Comparison of ENCODE assay signal across 24 cellular contexts in genomic region chr9:2545881-2546490, GRCh38.
"Had no signal": no experiment of that assay in that cellular context is flagged by ENCODE, and none has a peak within 500 bp of the region (broad histone marks: within the 10 kb centered on the region; RNA-seq: fewer than 3 reads in every experiment).

No MANE protein-coding gene starts in this region.

- ATAC-seq: activated CD8-positive, alpha-beta memory T cell treated with anti-CD3 and anti-CD28 coated beads, Interleukin-2, amount 10 ng/mL, durations not matched to agents 7 days and 5 days; activated CD8-positive, alpha-beta T cell treated with anti-CD3 and anti-CD28 coated beads for 36 hours; activated naive CD8-positive, alpha-beta T cell treated with anti-CD3 and anti-CD28 coated beads, Interleukin-2, amount 50 U/mL, for 24 hours; naive thymus-derived CD8-positive, alpha-beta T cell; psoas muscle; right lobe of liver; stimulated activated effector memory CD8-positive, alpha-beta T cell treated with anti-CD3 and anti-CD28 coated beads, Interleukin-12 subunit alpha, Interleukin-12 subunit beta, amount 100 ng/mL, for 72 hours; stimulated activated naive CD8-positive, alpha-beta T cell treated with anti-CD3 and anti-CD28 coated beads, Interleukin-15, amount 100 ng/mL, for 72 hours; T-cell had no signal

- H3K27me3 ChIP-seq: right lobe of liver, tibial nerve had no signal

- H3K9me3 Mint-ChIP-seq: activated CD4-positive, alpha-beta T cell treated with anti-CD3 and anti-CD28 coated beads, Interleukin-2, amount 10 ng/mL, durations not matched to agents 7 days and 5 days had no signal

- H3K4me3 Mint-ChIP-seq: activated CD4-positive, alpha-beta T cell treated with anti-CD3 and anti-CD28 coated beads, Interleukin-2, amount 10 ng/mL, durations not matched to agents 7 days and 5 days; activated CD8-positive, alpha-beta memory T cell treated with anti-CD3 and anti-CD28 coated beads, Interleukin-2, amount 10 ng/mL, durations not matched to agents 7 days and 5 days; activated CD8-positive, alpha-beta T cell treated with anti-CD3 and anti-CD28 coated beads for 36 hours; activated naive CD8-positive, alpha-beta T cell treated with anti-CD3 and anti-CD28 coated beads, Interleukin-2, amount 50 U/mL, for 24 hours; brain; naive thymus-derived CD8-positive, alpha-beta T cell; stimulated activated effector memory CD8-positive, alpha-beta T cell treated with anti-CD3 and anti-CD28 coated beads, Interleukin-12 subunit alpha, Interleukin-12 subunit beta, amount 100 ng/mL, for 72 hours; stimulated activated naive CD8-positive, alpha-beta T cell treated with anti-CD3 and anti-CD28 coated beads, Interleukin-15, amount 100 ng/mL, for 72 hours; T-cell had no signal

- H3K9me3 ChIP-seq: psoas muscle, right lobe of liver had no signal

- H3K4me3 ChIP-seq: psoas muscle, right lobe of liver, tibial nerve had no signal

- H3K36me3 ChIP-seq: right lobe of liver, tibial nerve, WERI-Rb-1 had no signal

- DNase-seq: activated CD4-positive, alpha-beta T cell treated with anti-CD3 and anti-CD28 coated beads, Interleukin-2, amount 10 ng/mL, durations not matched to agents 7 days and 5 days; activated CD4-positive, CD25-positive, alpha-beta regulatory T cell treated with anti-CD3 and anti-CD28 coated beads, Interleukin-2, amount 50 U/mL, for 72 hours; activated CD8-positive, alpha-beta memory T cell treated with anti-CD3 and anti-CD28 coated beads, Interleukin-2, amount 10 ng/mL, durations not matched to agents 7 days and 5 days; activated CD8-positive, alpha-beta T cell treated with anti-CD3 and anti-CD28 coated beads for 36 hours; activated effector memory CD4-positive, alpha-beta T cell treated with anti-CD3 and anti-CD28 coated beads, Interleukin-2, amount 50 U/mL, for 16 hours; activated naive CD4-positive, alpha-beta T cell treated with anti-CD3 and anti-CD28 coated beads, Interleukin-2, amount 50 U/mL, for 16 hours; activated naive CD8-positive, alpha-beta T cell treated with anti-CD3 and anti-CD28 coated beads, Interleukin-2, amount 50 U/mL, for 24 hours; activated T-cell treated with anti-CD3 and anti-CD28 coated beads for 4 hours; anterior cingulate cortex; dermis blood vessel endothelial cell; effector CD8-positive, alpha-beta T cell; erythroblast; hippocampal formation; naive thymus-derived CD8-positive, alpha-beta T cell; psoas muscle; right lobe of liver; small intestine; stimulated activated CD4-positive, alpha-beta T cell treated with anti-CD3 and anti-CD28 coated beads, Interleukin-2, amount 100 ng/mL, for 24 hours; stimulated activated naive CD8-positive, alpha-beta T cell treated with anti-CD3 and anti-CD28 coated beads, Interleukin-15, amount 100 ng/mL, for 72 hours; T-cell; WERI-Rb-1 had no signal

- H3K4me1 Mint-ChIP-seq: activated CD4-positive, alpha-beta T cell treated with anti-CD3 and anti-CD28 coated beads, Interleukin-2, amount 10 ng/mL, durations not matched to agents 7 days and 5 days; activated CD8-positive, alpha-beta memory T cell treated with anti-CD3 and anti-CD28 coated beads, Interleukin-2, amount 10 ng/mL, durations not matched to agents 7 days and 5 days; activated naive CD8-positive, alpha-beta T cell treated with anti-CD3 and anti-CD28 coated beads, Interleukin-2, amount 50 U/mL, for 24 hours; naive thymus-derived CD8-positive, alpha-beta T cell; stimulated activated effector memory CD8-positive, alpha-beta T cell treated with anti-CD3 and anti-CD28 coated beads, Interleukin-12 subunit alpha, Interleukin-12 subunit beta, amount 100 ng/mL, for 72 hours; stimulated activated naive CD8-positive, alpha-beta T cell treated with anti-CD3 and anti-CD28 coated beads, Interleukin-15, amount 100 ng/mL, for 72 hours; T-cell had no signal

- H3K4me1 ChIP-seq: psoas muscle, right lobe of liver, tibial nerve had no signal

- H3K27ac Mint-ChIP-seq: activated CD4-positive, alpha-beta T cell treated with anti-CD3 and anti-CD28 coated beads, Interleukin-2, amount 10 ng/mL, durations not matched to agents 7 days and 5 days; activated CD8-positive, alpha-beta memory T cell treated with anti-CD3 and anti-CD28 coated beads, Interleukin-2, amount 10 ng/mL, durations not matched to agents 7 days and 5 days; activated CD8-positive, alpha-beta T cell treated with anti-CD3 and anti-CD28 coated beads for 36 hours; activated naive CD8-positive, alpha-beta T cell treated with anti-CD3 and anti-CD28 coated beads, Interleukin-2, amount 50 U/mL, for 24 hours; brain; naive thymus-derived CD8-positive, alpha-beta T cell; stimulated activated effector memory CD8-positive, alpha-beta T cell treated with anti-CD3 and anti-CD28 coated beads, Interleukin-12 subunit alpha, Interleukin-12 subunit beta, amount 100 ng/mL, for 72 hours; stimulated activated naive CD8-positive, alpha-beta T cell treated with anti-CD3 and anti-CD28 coated beads, Interleukin-15, amount 100 ng/mL, for 72 hours; T-cell had no signal

- H3K27ac ChIP-seq: psoas muscle, right lobe of liver, tibial nerve, WERI-Rb-1 had no signal

- H3K27me3 Mint-ChIP-seq: brain had no signal

- H3K36me3 Mint-ChIP-seq: activated CD8-positive, alpha-beta memory T cell treated with anti-CD3 and anti-CD28 coated beads, Interleukin-2, amount 10 ng/mL, durations not matched to agents 7 days and 5 days; naive thymus-derived CD8-positive, alpha-beta T cell; stimulated activated effector memory CD8-positive, alpha-beta T cell treated with anti-CD3 and anti-CD28 coated beads, Interleukin-12 subunit alpha, Interleukin-12 subunit beta, amount 100 ng/mL, for 72 hours; T-cell had no signal
